1 cellular context compared by ENCODE assay signal in genomic region chr11:123526918-123527317, GRCh38.
TF ChIP-seq lines count a peak whose summit lies in the region.

No MANE protein-coding gene starts in this region.

TF ChIP-seq in GM23338, 12 proteins besides CTCF, POLR2A, EP300 and RAD21 (continued from another document):
- TF ChIP-seq JUNB (IDR thresholded peaks at IDR 0.05; ENCODE audit: unreplicated experiment) (no peak), CREB1 (CRISPR knock-in tag; IDR thresholded peaks at IDR 0.05; ENCODE audit: low read depth) (no peak), POLR2AphosphoS5 (IDR thresholded peaks at IDR 0.05; ENCODE audit: low read depth) (no peak), REST (IDR thresholded peaks at IDR 0.05; ENCODE audit: unreplicated experiment) (no peak)
